In the genomic region with DNA sequence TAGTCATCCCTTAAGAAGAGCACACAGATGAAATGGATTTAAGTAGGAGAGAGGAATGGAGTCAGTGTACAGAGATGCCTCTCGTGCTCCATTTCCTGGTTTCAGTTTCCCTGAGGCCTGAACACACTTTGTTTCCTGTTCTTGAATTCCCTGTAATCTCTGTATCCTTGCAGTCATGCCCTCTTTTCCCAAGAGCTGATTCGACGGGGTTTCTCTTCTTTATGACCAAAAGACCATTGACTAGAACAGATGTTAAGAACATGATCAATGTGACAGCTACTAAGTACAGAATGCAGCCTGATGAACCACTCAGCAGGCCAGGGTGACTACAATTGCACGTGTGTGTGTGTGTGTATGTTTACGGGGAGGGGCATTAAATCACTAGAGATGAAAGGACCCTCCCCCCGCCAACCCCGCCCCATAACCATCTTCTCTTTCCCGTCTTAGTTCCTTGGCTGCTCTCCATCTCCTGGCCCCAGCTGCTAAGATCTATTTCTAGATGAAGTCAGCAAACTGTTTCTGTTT, we compare ENCODE assay signal across 1 cellular context.
TF ChIP-seq lines count a peak whose summit lies in the region.

No MANE protein-coding gene starts in this region.

TF ChIP-seq in SK-N-SH, 30 proteins besides CTCF, POLR2A, EP300 and RAD21 (continued from another document):
- TF ChIP-seq USF1 (IDR thresholded peaks at IDR 0.05; ENCODE audit: borderline replicate concordance, low read depth): no peak
- no peak for TF ChIP-seq GABPA (IDR thresholded peaks at IDR 0.05; ENCODE audit: low read depth)
- TF ChIP-seq, protein P1, sequence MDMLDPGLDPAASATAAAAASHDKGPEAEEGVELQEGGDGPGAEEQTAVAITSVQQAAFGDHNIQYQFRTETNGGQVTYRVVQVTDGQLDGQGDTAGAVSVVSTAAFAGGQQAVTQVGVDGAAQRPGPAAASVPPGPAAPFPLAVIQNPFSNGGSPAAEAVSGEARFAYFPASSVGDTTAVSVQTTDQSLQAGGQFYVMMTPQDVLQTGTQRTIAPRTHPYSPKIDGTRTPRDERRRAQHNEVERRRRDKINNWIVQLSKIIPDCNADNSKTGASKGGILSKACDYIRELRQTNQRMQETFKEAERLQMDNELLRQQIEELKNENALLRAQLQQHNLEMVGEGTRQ (IDR thresholded peaks at IDR 0.05; ENCODE audit: borderline replicate concordance, low read depth, low read length): no peak
- no peak for TF ChIP-seq GATA2 (CRISPR knock-in tag; IDR thresholded peaks at IDR 0.05)
- TF ChIP-seq SIN3A (IDR thresholded peaks at IDR 0.05; ENCODE audit: borderline replicate concordance, low read depth, low read length): no peak
- TF ChIP-seq POLR2AphosphoS5 (IDR thresholded peaks at IDR 0.05; ENCODE audit: low read depth, low read length): no peak
- TF ChIP-seq FOXJ3 (CRISPR knock-in tag; IDR thresholded peaks at IDR 0.05): no peak
- TF ChIP-seq NFIC (IDR thresholded peaks at IDR 0.05; ENCODE audit: borderline replicate concordance): no peak
- TF ChIP-seq TAF1 (IDR thresholded peaks at IDR 0.05; ENCODE audit: borderline replicate concordance, low read depth, low read length): no peak
- no peak for TF ChIP-seq CHD2 (IDR thresholded peaks at IDR 0.05; ENCODE audit: low read length, partially characterized antibody)
- no peak for TF ChIP-seq RCOR1 (IDR thresholded peaks at IDR 0.05; ENCODE audit: low read length)
- no peak for TF ChIP-seq IRF3 (IDR thresholded peaks at IDR 0.05; ENCODE audit: low read depth, low read length)
- no peak for TF ChIP-seq MXI1 (IDR thresholded peaks at IDR 0.05; ENCODE audit: low read depth, low read length)
